Comparison of ENCODE assay signal across 11 cellular contexts in the genomic region with DNA sequence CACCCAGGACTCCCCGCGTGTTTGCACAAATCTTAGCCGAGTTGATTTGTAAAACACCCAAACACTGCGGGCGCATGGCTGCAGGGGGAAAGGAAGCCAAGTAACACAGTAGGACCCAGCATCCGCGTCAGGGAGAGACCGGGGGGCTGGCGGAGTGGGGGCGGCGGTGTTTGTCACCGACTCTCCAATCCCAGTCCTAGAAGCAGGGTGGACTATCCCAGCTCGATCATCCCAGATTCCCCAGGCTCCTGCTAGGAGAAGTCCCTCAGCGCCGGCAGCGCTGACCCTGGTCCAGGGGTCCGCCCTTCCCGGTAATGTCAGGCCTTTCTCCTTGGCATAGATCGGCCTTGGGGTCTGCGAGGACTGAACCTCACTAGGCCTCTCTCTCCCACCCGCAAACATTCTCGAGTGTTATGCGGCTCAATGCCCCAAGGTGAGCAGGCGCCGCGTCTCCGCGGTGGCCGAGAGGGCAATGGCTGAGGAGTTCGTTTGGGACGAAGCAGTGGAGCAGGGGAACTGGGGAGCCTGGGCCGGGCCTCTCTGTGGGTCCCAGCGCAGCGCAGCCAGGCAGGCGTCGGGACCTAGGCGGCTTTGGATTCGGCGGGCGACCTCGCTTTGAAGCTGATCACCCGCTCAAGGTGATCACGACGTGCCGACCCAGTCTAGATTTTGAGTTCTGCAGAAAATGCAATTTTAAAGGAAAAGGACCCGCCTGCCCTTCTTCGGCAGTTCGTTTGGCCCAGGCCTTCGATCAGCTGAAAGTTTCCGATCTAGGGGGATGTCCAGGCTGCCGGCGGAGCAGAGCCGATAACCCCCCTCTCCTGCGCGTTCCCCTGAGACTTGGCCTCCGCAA. TPM values are rescaled to one million over a fixed set of nuclear protein-coding genes. Genes with fewer than 3 reads are reported as not detected.
DNase-seq lines count a peak whose midpoint lies in the region; ATAC-seq, FAIRE-seq and TF ChIP-seq lines count a peak whose summit lies in the region.
"Had no signal": no experiment of that assay in that cellular context is flagged by ENCODE, and none has a peak within 500 bp of the region (broad histone marks: within the 10 kb centered on the region; RNA-seq: fewer than 3 reads in every experiment).

No MANE protein-coding gene starts in this region.

- H3K4me1 Mint-ChIP-seq in T-helper 17 cell: peaks cover 8% of the 10 kb centered on the region

- WGBS in spleen, 5 donors: 4 to 6% (median 4%) methylated on average over 42 to 56 of the region's 56 CpGs

- H3K4me3 ChIP-seq in iPS-20b (ENCODE audit: low read length): peak overlapping the region; percentile 64
- H3K4me3 ChIP-seq in spleen: peak overlapping the region in 7 of 8 donors; percentile 31 to 74 (median 48)

- intact Hi-C loops in spleen (cut with DNase I; ENCODE audit: low total_unique reads): no loop called here

- H3K36me3 ChIP-seq in iPS-20b (ENCODE audit: insufficient read depth, low read depth, low read length) (no peaks in the 10 kb centered on the region), spleen (peaks cover 0 to 1% (median 0%) of the 10 kb centered on the region in 6 donors)

- no peak for ATAC-seq in T-helper 17 cell
- ATAC-seq in HG03432 (IDR thresholded peaks at IDR 0.05; ENCODE audit: unreplicated experiment): no peak

- peaks cover 83% of the 10 kb centered on the region for H3K27me3 Mint-ChIP-seq in T-helper 17 cell

- no peak overlapping the region for H3K9ac ChIP-seq in iPS-20b (ENCODE audit: low read depth, low read length)

- FAIRE-seq in GM19239 (lab: Jason Lieb, UNC): no peak

- H3K36me3 Mint-ChIP-seq in T-helper 17 cell (ENCODE audit: low read depth): no peaks in the 10 kb centered on the region

- H3K4me1 ChIP-seq in iPS-20b (ENCODE audit: insufficient read depth, low read length) (peaks cover 2% of the 10 kb centered on the region; the same call in 1 of the 2 replicates), spleen (peaks cover 18 to 61% (median 43%) of the 10 kb centered on the region in 6 donors)

- no peak overlapping the region for H3K27ac ChIP-seq in iPS-20b (ENCODE audit: low read length)
- H3K27ac ChIP-seq in spleen: peak overlapping the region in 2 of 8 donors; percentile 50 to 56

- H3K9me3 ChIP-seq in T-helper 17 cell (ENCODE audit: control insufficient read depth, low read length, poor library complexity, severe bottlenecking) (no peaks in the 10 kb centered on the region), iPS-20b (ENCODE audit: insufficient read depth, low read depth, low read length) (no peaks in the 10 kb centered on the region), spleen (no peaks in the 10 kb centered on the region)

- peak; percentile 30 for DNase-seq in NCI-H2227 (lab: John Stamatoyannopoulos, UW; ENCODE audit: unreplicated experiment)
- no peak for DNase-seq in NCI-H2227 treated with DMSO at 0.1 percent for 48 hours (lab: John Stamatoyannopoulos, UW)
- no peak for DNase-seq in T-helper 17 cell
- no peak for DNase-seq in spleen
- no peak for DNase-seq in GM03348 (ENCODE audit: low spot score)
- DNase-seq in GM19239 (ENCODE audit: insufficient read length, low spot score): no peak
- DNase-seq: midbrain had no signal

- TF ChIP-seq CTCF in spleen (IDR thresholded peaks at IDR 0.05 in 8 of 11, conservative IDR thresholded peaks at IDR 0.05 in 3 of 11): no peak

- no peak overlapping the region for H3K27ac Mint-ChIP-seq in T-helper 17 cell

- H3K4me3 Mint-ChIP-seq in T-helper 17 cell: peak overlapping the region; percentile 89

- TF ChIP-seq POLR2A in spleen (IDR thresholded peaks at IDR 0.05): no peak

- H3K27me3 ChIP-seq in iPS-20b (ENCODE audit: insufficient read depth, low read length) (peaks cover 96% of the 10 kb centered on the region), spleen (replicated peaks in 1 of 7) (peaks cover 0 to 100% (median 79%) of the 10 kb centered on the region in 7 donors)

RNA-seq across cellular contexts. Expression of a gene that starts 1.5 kb away (rescaled TPM):
- total RNA-seq in T-helper 17 cell (under 1 TPM; 0.16 to 0.72 TPM), spleen (1 to 10 TPM in 6 of 7 donors, under 1 TPM in 1; 0.83 to 3.8 (median 2.0) TPM)
- polyA plus RNA-seq in spleen: 1 to 10 TPM in 1 of 3 donors, under 1 TPM in 2; 0.87 to 1.8 (median 0.89) TPM
- total RNA-seq: A673, RPMI7951 had no signal

RNA-seq across cellular contexts. Expression of a gene that starts 14.6 kb away (rescaled TPM):
- total RNA-seq in T-helper 17 cell: 10 to 100 TPM; 12.8 to 13.7 TPM
- 10 to 100 TPM; 21.1 to 38.0 (median 31.3) TPM for total RNA-seq in spleen
- polyA plus RNA-seq in spleen: 10 to 100 TPM in 2 of 3 donors, 1 to 10 TPM in 1; 8.8 to 23.5 (median 13.8) TPM
